Comparison of ENCODE assay signal across 21 cellular contexts in genomic region chr19:1140673-1141072, GRCh38. TPM values are rescaled to one million over a fixed set of nuclear protein-coding genes. Genes with fewer than 3 reads are reported as not detected.
DNase-seq lines count a peak whose midpoint lies in the region; ATAC-seq, FAIRE-seq and TF ChIP-seq lines count a peak whose summit lies in the region.
"Had no signal": no experiment of that assay in that cellular context is flagged by ENCODE, and none has a peak within 500 bp of the region (broad histone marks: within the 10 kb centered on the region; RNA-seq: fewer than 3 reads in every experiment).

No MANE protein-coding gene starts in this region.

- TF ChIP-seq POLR2A in right lobe of liver (IDR thresholded peaks at IDR 0.05) (no peak), HepG2 (IDR thresholded peaks at IDR 0.05; ENCODE audit: insufficient read depth in 1 of 2, low read depth in 2 of 2, low read length in 2 of 2) (no peak), GM12891 (IDR thresholded peaks at IDR 0.05; ENCODE audit: low read depth, low read length) (no peak)

- H3K4me3 ChIP-seq in right lobe of liver: no peak overlapping the region
- H3K4me3 ChIP-seq in HepG2 (replicated peaks in 1 of 3; ENCODE audit: insufficient read depth in 1 of 3, low read depth in 2 of 3, low read length in 3 of 3): no peak overlapping the region
- no peak overlapping the region for H3K4me3 ChIP-seq in neutrophil (ENCODE audit: low read depth in 1 of 2, low read length in 1 of 2)
- H3K4me3 ChIP-seq: GM12878 had no signal

- no peak for TF ChIP-seq CTCF in right lobe of liver (IDR thresholded peaks at IDR 0.05)
- no peak for TF ChIP-seq CTCF in HepG2 (CRISPR knock-in tag; IDR thresholded peaks at IDR 0.05)
- TF ChIP-seq CTCF in chondrocyte (IDR thresholded peaks at IDR 0.05): no peak
- TF ChIP-seq CTCF in neutrophil (IDR thresholded peaks at IDR 0.05): no peak

- intact Hi-C loops in right lobe of liver (cut with DNase I) (no loop called here), HepG2 (cut with micrococcal nuclease; ENCODE audit: unreplicated experiment) (no loop called here)

- no peaks in the 10 kb centered on the region for H3K79me2 ChIP-seq in HepG2 (ENCODE audit: insufficient read depth, low read length)

- H3K4me3 Mint-ChIP-seq in chondrocyte (ENCODE audit: unreplicated experiment): no peak overlapping the region
- no peak overlapping the region for H3K4me3 Mint-ChIP-seq in naive thymus-derived CD8-positive, alpha-beta T cell
- H3K4me3 Mint-ChIP-seq: CD4-positive, CD25-positive, alpha-beta regulatory T cell; CD8-positive, alpha-beta memory T cell had no signal

- H2AFZ ChIP-seq in HepG2 (ENCODE audit: low read length): no peak overlapping the region

- WGBS in right lobe of liver (ENCODE audit: insufficient coverage, low coverage, low lambda C conversion rate, missing lambda C conversion rate): 94% methylated on average over 6 of the region's 23 CpGs
- 95% methylated on average over 18 of the region's 23 CpGs for WGBS in HepG2 (ENCODE audit: low lambda C conversion rate)

- H3K4me1 ChIP-seq in right lobe of liver: no peaks in the 10 kb centered on the region
- H3K4me1 ChIP-seq in HepG2 (ENCODE audit: insufficient read depth, low read length): peaks cover 9% of the 10 kb centered on the region; the same call in 1 of the 2 replicates
- peaks cover 0 to 4% of the 10 kb centered on the region in 2 experiments for H3K4me1 ChIP-seq in neutrophil (ENCODE audit: control insufficient read depth in 1 of 2, insufficient read depth in 1 of 2, low read depth in 1 of 2, low read length in 1 of 2)
- H3K4me1 ChIP-seq: BE2C had no signal

- peak overlapping the region; percentile 37 for H3K27ac Mint-ChIP-seq in chondrocyte (ENCODE audit: unreplicated experiment)
- peak overlapping the region in 1 of 10 donors; percentile 29 for H3K27ac Mint-ChIP-seq in naive thymus-derived CD8-positive, alpha-beta T cell
- H3K27ac Mint-ChIP-seq: CD4-positive, CD25-positive, alpha-beta regulatory T cell had no signal

- in situ Hi-C loops in HepG2 (cut with HindIII; ENCODE audit: extremely low pct_ligation_motif_present, low pct_unique_long_range_greater_than_20kb): no loop called here

- BruUV-seq in HepG2 (replicated peaks; lab: Mats Ljungman, UMichigan): no TSS peak

- peaks cover 0 to 3% (median 0%) of the 10 kb centered on the region in 4 donors for H3K36me3 ChIP-seq in right lobe of liver
- H3K36me3 ChIP-seq in HepG2 (replicated peaks in 1 of 2; ENCODE audit: control insufficient read depth in 1 of 2, insufficient read depth in 2 of 2, low read length in 2 of 2): peaks cover 6% of the 10 kb centered on the region in 2 experiments; a peak in 4 of 5 replicates
- peaks cover 61% of the 10 kb centered on the region for H3K36me3 ChIP-seq in neutrophil

- H3K9me3 Mint-ChIP-seq in chondrocyte (ENCODE audit: low read depth): peaks cover 3% of the 10 kb centered on the region
- peaks cover 0 to 10% (median 0%) of the 10 kb centered on the region in 9 donors for H3K9me3 Mint-ChIP-seq in naive thymus-derived CD8-positive, alpha-beta T cell
- H3K9me3 Mint-ChIP-seq: CD8-positive, alpha-beta memory T cell had no signal

- no peaks in the 10 kb centered on the region for H4K20me1 ChIP-seq in HepG2 (ENCODE audit: insufficient read depth, low read length)

- no peak overlapping the region for H3K27ac ChIP-seq in right lobe of liver
- no peak overlapping the region for H3K27ac ChIP-seq in HepG2 (ENCODE audit: extremely low read length, insufficient read depth, low read length)
- H3K27ac ChIP-seq in neutrophil: peak overlapping the region; percentile 25

- no peaks in the 10 kb centered on the region for H3K27me3 Mint-ChIP-seq in chondrocyte (ENCODE audit: low read depth)
- no peaks in the 10 kb centered on the region for H3K27me3 Mint-ChIP-seq in naive thymus-derived CD8-positive, alpha-beta T cell
- H3K27me3 Mint-ChIP-seq: CD4-positive, CD25-positive, alpha-beta regulatory T cell had no signal

- CTCF ChIA-PET in HepG2 (lab: Yijun Ruan, JAX; ENCODE audit: low intra/inter-chr PET ratio, low total read pairs): no interaction called here

- H3K9ac ChIP-seq in HepG2 (ENCODE audit: insufficient read depth, low read depth, low read length): no peak overlapping the region

- ATAC-seq in right lobe of liver (peak in 3 of 4 donors; percentile 7 to 58 (median 31)), HepG2 (no peak)
- no peak for ATAC-seq in naive thymus-derived CD8-positive, alpha-beta T cell
- ATAC-seq: GM12878 had no signal

- H3K4me2 ChIP-seq in HepG2 (ENCODE audit: low read depth, low read length): no peak overlapping the region

- peaks cover 27% of the 10 kb centered on the region for H3K36me3 Mint-ChIP-seq in chondrocyte (ENCODE audit: low read depth)
- H3K36me3 Mint-ChIP-seq in naive thymus-derived CD8-positive, alpha-beta T cell: peaks cover 0 to 26% (median 21%) of the 10 kb centered on the region in 3 donors

- DNase-seq in right lobe of liver (no peak), HepG2 (ENCODE audit: low spot score) (no peak), chondrocyte (ENCODE audit: low spot score) (no peak), H4 (ENCODE audit: low spot score) (no peak), GM12891 (ENCODE audit: insufficient read length, low spot score) (no peak)
- no peak for DNase-seq in naive thymus-derived CD8-positive, alpha-beta T cell
- DNase-seq: ACHN; BE2C; C1 segment of cervical spinal cord; CD4-positive, CD25-positive, alpha-beta regulatory T cell; CD8-positive, alpha-beta memory T cell; COR-L47; DMS 273 treated with DMSO at 0.1 percent for 48 hours; DMS53; DND-41; EL; HCEC 1CT had no signal

- FAIRE-seq in HepG2 (lab: Jason Lieb, UNC) (no peak), GM12891 (lab: Jason Lieb, UNC) (no peak)
- FAIRE-seq: GM12878, GM19239, H1 had no signal

- POLR2A ChIA-PET in HepG2 (lab: Yijun Ruan, JAX): no interaction called here
- POLR2A ChIA-PET in naive thymus-derived CD8-positive, alpha-beta T cell (lab: Charles Lee): no interaction called here

- no peak for TF ChIP-seq EP300 in HepG2 (IDR thresholded peaks at IDR 0.05; ENCODE audit: low read depth in 2 of 2, low read length in 2 of 2)
- TF ChIP-seq EP300 in HepG2 (CRISPR knock-in tag; IDR thresholded peaks at IDR 0.05; ENCODE audit: borderline replicate concordance): no peak

- no peak for TF ChIP-seq RAD21 in HepG2 (CRISPR knock-in tag; IDR thresholded peaks at IDR 0.05)

- H3K9me3 ChIP-seq in right lobe of liver (no peaks in the 10 kb centered on the region), HepG2 (ENCODE audit: low read length) (no peaks in the 10 kb centered on the region), neutrophil (no peaks in the 10 kb centered on the region)
- H3K9me3 ChIP-seq: BE2C had no signal

- H3K4me1 Mint-ChIP-seq in chondrocyte (ENCODE audit: low read depth): peaks cover 3% of the 10 kb centered on the region
- H3K4me1 Mint-ChIP-seq in naive thymus-derived CD8-positive, alpha-beta T cell: peaks cover 7 to 30% (median 17%) of the 10 kb centered on the region in 4 donors

- H3K27me3 ChIP-seq in right lobe of liver (no peaks in the 10 kb centered on the region), HepG2 (ENCODE audit: control insufficient read depth in 1 of 2, insufficient read depth in 2 of 2, low read length in 2 of 2) (no peaks in the 10 kb centered on the region), neutrophil (no peaks in the 10 kb centered on the region)
- H3K27me3 ChIP-seq: BE2C had no signal

RNA-seq across cellular contexts. Expression of gene SBNO2, which starts 33.4 kb away (rescaled TPM):
- total RNA-seq in right lobe of liver (10 to 100 TPM; 21.5 to 54.4 (median 25.5) TPM), HepG2 (2016; rRNA removed; fragmentation: Illumina TruSeq; extraction: Trizol) (5.8 and 10.4 TPM in 2 replicates), chondrocyte (25.9 to 46.0 TPM (median 45.6 TPM) in 3 replicates)
- 3.3 and 3.8 TPM in 2 replicates for total RNA-seq in HepG2 (2016; cell fraction: cytosol; rRNA removed; fragmentation: Illumina TruSeq; extraction: Trizol; ENCODE audit: low read depth)
- 6.5 and 12.4 TPM in 2 replicates for total RNA-seq in HepG2 (2016; cell fraction: insoluble cytoplasmic fraction; rRNA removed; fragmentation: Illumina TruSeq; extraction: Trizol)
- 7.7 and 8.1 TPM in 2 replicates for total RNA-seq in HepG2 (2016; cell fraction: membrane; rRNA removed; fragmentation: Illumina TruSeq; extraction: Trizol)
- 10.4 and 12.1 TPM in 2 replicates for total RNA-seq in HepG2 (2016; cell fraction: nucleus; rRNA removed; fragmentation: Illumina TruSeq; extraction: Trizol)
- 8.6 and 10.8 TPM in 2 replicates for polyA plus RNA-seq in HepG2 (2011; rRNA removed)
- polyA plus RNA-seq in HepG2 (2011; cell fraction: cytosol; rRNA removed): 4.1 and 8.0 TPM in 2 replicates
- polyA plus RNA-seq in HepG2 (2011; cell fraction: nucleus; rRNA removed): 53.6 and 82.3 TPM in 2 replicates
- 10.8 and 11.3 TPM in 2 replicates for polyA plus RNA-seq in HepG2 (2012)
- 1.0 and 1.1 TPM in 2 replicates for polyA plus RNA-seq in HepG2 (2016; cell fraction: cytosol; fragmentation: Illumina TruSeq; extraction: Trizol; ENCODE audit: low read depth)
- 6.7 and 7.7 TPM in 2 replicates for polyA plus RNA-seq in HepG2 (2016; cell fraction: insoluble cytoplasmic fraction; fragmentation: Illumina TruSeq; extraction: Trizol; ENCODE audit: low read depth)
- 2.8 and 3.4 TPM in 2 replicates for polyA plus RNA-seq in HepG2 (2016; cell fraction: membrane; fragmentation: Illumina TruSeq; extraction: Trizol; ENCODE audit: low read depth)
- polyA plus RNA-seq in HepG2 (2016; cell fraction: nucleus; fragmentation: Illumina TruSeq; extraction: Trizol; ENCODE audit: insufficient read depth, low read depth): 33.1 and 36.3 TPM in 2 replicates
- 21.5 and 30.2 TPM in 2 replicates for polyA minus RNA-seq in HepG2 (2011; rRNA and poly(A)+ RNA removed; ENCODE audit: low replicate concordance)
- polyA minus RNA-seq in HepG2 (2011; cell fraction: cytosol; rRNA and poly(A)+ RNA removed): 9.8 and 12.0 TPM in 2 replicates
- polyA minus RNA-seq in HepG2 (2011; cell fraction: nucleus; rRNA and poly(A)+ RNA removed): 13.0 and 13.4 TPM in 2 replicates
- 8.6 and 14.8 TPM in 2 replicates for total RNA-seq in H4 (2014; rRNA removed; shearing (Covaris generic))
- total RNA-seq in naive thymus-derived CD8-positive, alpha-beta T cell: 10 to 100 TPM; 69.7 to 82.4 TPM
- 1 to 10 TPM in 2 of 3 donors, under 1 TPM in 1; 0.68 to 2.3 (median 1.0) TPM for polyA plus RNA-seq in naive thymus-derived CD8-positive, alpha-beta T cell
- polyA plus RNA-seq in GM12891 (2012; ENCODE audit: low read depth, missing spikeins): 9.2 TPM

RNA-seq across cellular contexts. Expression of gene GPX4, which starts 36.9 kb away (rescaled TPM):
- total RNA-seq in right lobe of liver (100 to 1,000 TPM; 204 to 389 (median 212) TPM), HepG2 (2016; rRNA removed; fragmentation: Illumina TruSeq; extraction: Trizol) (426 and 535 TPM in 2 replicates), chondrocyte (240 to 246 TPM (median 245 TPM) in 3 replicates)
- 2,785 and 3,522 TPM in 2 replicates for total RNA-seq in HepG2 (2016; cell fraction: cytosol; rRNA removed; fragmentation: Illumina TruSeq; extraction: Trizol; ENCODE audit: low read depth)
- total RNA-seq in HepG2 (2016; cell fraction: insoluble cytoplasmic fraction; rRNA removed; fragmentation: Illumina TruSeq; extraction: Trizol): 340 and 561 TPM in 2 replicates
- total RNA-seq in HepG2 (2016; cell fraction: membrane; rRNA removed; fragmentation: Illumina TruSeq; extraction: Trizol): 1,902 and 2,313 TPM in 2 replicates
- total RNA-seq in HepG2 (2016; cell fraction: nucleus; rRNA removed; fragmentation: Illumina TruSeq; extraction: Trizol): 168 and 177 TPM in 2 replicates
- polyA plus RNA-seq in HepG2 (2011; rRNA removed): 613 and 728 TPM in 2 replicates
- polyA plus RNA-seq in HepG2 (2011; cell fraction: cytosol; rRNA removed): 837 and 1,257 TPM in 2 replicates
- 557 and 562 TPM in 2 replicates for polyA plus RNA-seq in HepG2 (2011; cell fraction: nucleus; rRNA removed)
- polyA plus RNA-seq in HepG2 (2012): 539 and 705 TPM in 2 replicates
- polyA plus RNA-seq in HepG2 (2016; cell fraction: cytosol; fragmentation: Illumina TruSeq; extraction: Trizol; ENCODE audit: low read depth): 3,701 and 4,930 TPM in 2 replicates
- polyA plus RNA-seq in HepG2 (2016; cell fraction: insoluble cytoplasmic fraction; fragmentation: Illumina TruSeq; extraction: Trizol; ENCODE audit: low read depth): 454 and 583 TPM in 2 replicates
- 2,313 and 2,706 TPM in 2 replicates for polyA plus RNA-seq in HepG2 (2016; cell fraction: membrane; fragmentation: Illumina TruSeq; extraction: Trizol; ENCODE audit: low read depth)
- 387 and 420 TPM in 2 replicates for polyA plus RNA-seq in HepG2 (2016; cell fraction: nucleus; fragmentation: Illumina TruSeq; extraction: Trizol; ENCODE audit: insufficient read depth, low read depth)
- 195 and 435 TPM in 2 replicates for polyA minus RNA-seq in HepG2 (2011; rRNA and poly(A)+ RNA removed; ENCODE audit: low replicate concordance)
- 211 and 241 TPM in 2 replicates for polyA minus RNA-seq in HepG2 (2011; cell fraction: cytosol; rRNA and poly(A)+ RNA removed)
- polyA minus RNA-seq in HepG2 (2011; cell fraction: nucleus; rRNA and poly(A)+ RNA removed): 51.6 and 73.4 TPM in 2 replicates
- total RNA-seq in H4 (2014; rRNA removed; shearing (Covaris generic)): 470 and 493 TPM in 2 replicates
- 100 to 1,000 TPM; 207 to 225 TPM for total RNA-seq in naive thymus-derived CD8-positive, alpha-beta T cell
- polyA plus RNA-seq in naive thymus-derived CD8-positive, alpha-beta T cell: 100 to 1,000 TPM; 370 to 465 (median 405) TPM
- polyA plus RNA-seq in GM12891 (2012; ENCODE audit: low read depth, missing spikeins): 472 TPM

RNA-seq across cellular contexts. Expression of gene POLR2E, which starts 45.5 kb away (rescaled TPM):
- total RNA-seq in right lobe of liver: 100 to 1,000 TPM; 112 to 256 (median 131) TPM
- 140 TPM in 2 replicates for total RNA-seq in HepG2 (2016; rRNA removed; fragmentation: Illumina TruSeq; extraction: Trizol)
- total RNA-seq in HepG2 (2016; cell fraction: cytosol; rRNA removed; fragmentation: Illumina TruSeq; extraction: Trizol; ENCODE audit: low read depth): 43.4 and 44.8 TPM in 2 replicates
- total RNA-seq in HepG2 (2016; cell fraction: insoluble cytoplasmic fraction; rRNA removed; fragmentation: Illumina TruSeq; extraction: Trizol): 135 and 141 TPM in 2 replicates
- total RNA-seq in HepG2 (2016; cell fraction: membrane; rRNA removed; fragmentation: Illumina TruSeq; extraction: Trizol): 89.0 and 92.5 TPM in 2 replicates
- total RNA-seq in HepG2 (2016; cell fraction: nucleus; rRNA removed; fragmentation: Illumina TruSeq; extraction: Trizol): 54.0 and 55.3 TPM in 2 replicates
- 272 and 305 TPM in 2 replicates for polyA plus RNA-seq in HepG2 (2011; rRNA removed)
- 222 and 337 TPM in 2 replicates for polyA plus RNA-seq in HepG2 (2011; cell fraction: cytosol; rRNA removed)
- polyA plus RNA-seq in HepG2 (2011; cell fraction: nucleus; rRNA removed): 150 and 188 TPM in 2 replicates
- 201 and 222 TPM in 2 replicates for polyA plus RNA-seq in HepG2 (2012)
- 94.9 and 102 TPM in 2 replicates for polyA plus RNA-seq in HepG2 (2016; cell fraction: cytosol; fragmentation: Illumina TruSeq; extraction: Trizol; ENCODE audit: low read depth)
- polyA plus RNA-seq in HepG2 (2016; cell fraction: insoluble cytoplasmic fraction; fragmentation: Illumina TruSeq; extraction: Trizol; ENCODE audit: low read depth): 246 and 282 TPM in 2 replicates
- polyA plus RNA-seq in HepG2 (2016; cell fraction: membrane; fragmentation: Illumina TruSeq; extraction: Trizol; ENCODE audit: low read depth): 145 and 159 TPM in 2 replicates
- polyA plus RNA-seq in HepG2 (2016; cell fraction: nucleus; fragmentation: Illumina TruSeq; extraction: Trizol; ENCODE audit: insufficient read depth, low read depth): 179 TPM in 2 replicates
- polyA minus RNA-seq in HepG2 (2011; rRNA and poly(A)+ RNA removed; ENCODE audit: low replicate concordance): 343 and 389 TPM in 2 replicates
- 104 and 129 TPM in 2 replicates for polyA minus RNA-seq in HepG2 (2011; cell fraction: cytosol; rRNA and poly(A)+ RNA removed)
- 39.5 and 42.0 TPM in 2 replicates for polyA minus RNA-seq in HepG2 (2011; cell fraction: nucleus; rRNA and poly(A)+ RNA removed)
- total RNA-seq in chondrocyte: 110 to 119 TPM (median 113 TPM) in 3 replicates
- total RNA-seq in H4 (2014; rRNA removed; shearing (Covaris generic)): 237 and 244 TPM in 2 replicates
- total RNA-seq in naive thymus-derived CD8-positive, alpha-beta T cell: 10 to 100 TPM; 88.0 to 95.3 TPM
- polyA plus RNA-seq in naive thymus-derived CD8-positive, alpha-beta T cell: 100 to 1,000 TPM; 159 to 233 (median 187) TPM
- polyA plus RNA-seq in GM12891 (2012; ENCODE audit: low read depth, missing spikeins): 196 TPM

Comparison
In these comparisons a context has a peak if more than half of its experiments do, and no peak if none do; other contexts are left out.
1. ATAC-seq: peak in right lobe of liver (3 of 4); none in HepG2 (single experiment) and naive thymus-derived CD8-positive, alpha-beta T cell (0 of 2).